Comparison of ENCODE assay signal across 15 cellular contexts in genomic region chr5:40041452-40041851, GRCh38.
"Had no signal": no experiment of that assay in that cellular context is flagged by ENCODE, and none has a peak within 500 bp of the region (broad histone marks: within the 10 kb centered on the region; RNA-seq: fewer than 3 reads in every experiment).

No MANE protein-coding gene starts in this region.

- H3K4me3 ChIP-seq: gastrocnemius medialis, heart right ventricle, psoas muscle, testis, upper lobe of right lung had no signal

- H3K36me3 ChIP-seq: gastrocnemius medialis, heart right ventricle, upper lobe of right lung had no signal

- H3K27me3 Mint-ChIP-seq: stimulated activated naive CD8-positive, alpha-beta T cell treated with anti-CD3 and anti-CD28 coated beads, Interleukin-15, amount 100 ng/mL, for 72 hours had no signal

- H3K27me3 ChIP-seq: gastrocnemius medialis, heart right ventricle, testis, upper lobe of right lung had no signal

- FAIRE-seq: endometrium, keratinocyte had no signal

- H3K27ac Mint-ChIP-seq: brain; stimulated activated naive CD8-positive, alpha-beta T cell treated with anti-CD3 and anti-CD28 coated beads, Interleukin-15, amount 100 ng/mL, for 72 hours had no signal

- H3K9me3 Mint-ChIP-seq: brain; stimulated activated naive CD8-positive, alpha-beta T cell treated with anti-CD3 and anti-CD28 coated beads, Interleukin-15, amount 100 ng/mL, for 72 hours had no signal

- H3K4me3 Mint-ChIP-seq: brain; stimulated activated naive CD8-positive, alpha-beta T cell treated with anti-CD3 and anti-CD28 coated beads, Interleukin-15, amount 100 ng/mL, for 72 hours had no signal

- H3K9me3 ChIP-seq: gastrocnemius medialis, heart right ventricle, psoas muscle, testis, upper lobe of right lung had no signal

- H3K36me3 Mint-ChIP-seq: brain had no signal

- H3K4me1 ChIP-seq: gastrocnemius medialis, psoas muscle, testis, upper lobe of right lung had no signal

- ATAC-seq: activated CD4-positive, CD25-positive, alpha-beta regulatory T cell treated with anti-CD3 and anti-CD28 coated beads, Interleukin-2, amount 50 U/mL, for 24 hours; gastrocnemius medialis; heart right ventricle; left ventricle myocardium superior; psoas muscle; sciatic nerve; stimulated activated naive CD8-positive, alpha-beta T cell treated with anti-CD3 and anti-CD28 coated beads, Interleukin-15, amount 100 ng/mL, for 72 hours; upper lobe of right lung had no signal

- DNase-seq: activated naive CD4-positive, alpha-beta T cell treated with anti-CD3 and anti-CD28 coated beads, Interleukin-2, amount 50 U/mL, for 16 hours; activated T-cell treated with anti-CD3 and anti-CD28 coated beads, Interleukin-2, amount 50 U/mL, for 1 hour; gastrocnemius medialis; heart right ventricle; left ventricle myocardium superior; psoas muscle; stimulated activated CD4-positive, alpha-beta T cell treated with anti-CD3 and anti-CD28 coated beads, Interleukin-2, amount 100 ng/mL, for 48 hours; stimulated activated naive CD8-positive, alpha-beta T cell treated with anti-CD3 and anti-CD28 coated beads, Interleukin-15, amount 100 ng/mL, for 72 hours; testis; upper lobe of right lung had no signal

- H3K27ac ChIP-seq: gastrocnemius medialis, heart right ventricle, psoas muscle, testis, upper lobe of right lung had no signal

- H3K4me1 Mint-ChIP-seq: brain; stimulated activated naive CD8-positive, alpha-beta T cell treated with anti-CD3 and anti-CD28 coated beads, Interleukin-15, amount 100 ng/mL, for 72 hours had no signal
